ENCODE assay signal across 29 cellular contexts in genomic region chr18:21916594-21916993, GRCh38.
"Had no signal": no experiment of that assay in that cellular context is flagged by ENCODE, and none has a peak within 500 bp of the region (broad histone marks: within the 10 kb centered on the region; RNA-seq: fewer than 3 reads in every experiment).

No MANE protein-coding gene starts in this region.

- DNase-seq: stimulated activated CD4-positive, alpha-beta T cell treated with anti-CD3 and anti-CD28 coated beads, Interleukin-2, amount 100 ng/mL, for 48 hours; stimulated activated CD4-positive, alpha-beta T cell treated with anti-CD3 and anti-CD28 coated beads, Interleukin-4, amount 100 ng/mL, for 1 hour; stimulated activated CD4-positive, alpha-beta T cell treated with anti-CD3 and anti-CD28 coated beads, Interleukin-4, amount 100 ng/mL, for 24 hours; stimulated activated CD4-positive, alpha-beta T cell treated with anti-CD3 and anti-CD28 coated beads, Interleukin-4, amount 100 ng/mL, for 4 hours; stimulated activated CD8-positive, alpha-beta memory T cell treated with anti-CD3 and anti-CD28 coated beads, Interleukin-4, amount 100 ng/mL, for 48 hours; stimulated activated naive B cell treated with anti-CD40 and anti-IgM and Interleukin-4, amounts not matched to agents 10 μg/mL and 1 μg/mL and 100 μg/mL, for 72 hours; stimulated activated naive CD4-positive, alpha-beta T cell; stimulated activated naive CD4-positive, alpha-beta T cell treated with Interleukin-2 at 50 U/mL for 16 hours; stimulated activated naive CD8-positive, alpha-beta T cell treated with anti-CD3 and anti-CD28 coated beads, Interleukin-15, amount 100 ng/mL, for 72 hours; stimulated activated naive CD8-positive, alpha-beta T cell treated with anti-CD3 and anti-CD28 coated beads, Interleukin-15, Interleukin-2, amounts not matched to agents 100 U/mL and 50 U/mL, for 24 hours; stomach; substantia nigra; testis; thyroid gland; tibial artery; transverse colon; trophoblast cell; upper lobe of left lung; upper lobe of right lung; uterus had no signal

- H3K27ac ChIP-seq: stomach, suprapubic skin, testis, thoracic aorta, thyroid gland, tibial artery, tibial nerve, transverse colon, upper lobe of left lung, upper lobe of right lung, uterus, vagina had no signal

- ATAC-seq: stimulated activated effector memory CD8-positive, alpha-beta T cell treated with anti-CD3 and anti-CD28 coated beads, Interleukin-12 subunit alpha, Interleukin-12 subunit beta, amount 100 ng/mL, for 72 hours; stimulated activated memory B cell treated with anti-CD40 and anti-IgM and Interleukin-4, amounts not matched to agents 10 μg/mL and 1 μg/mL and 100 μg/mL, for 72 hours; stimulated activated naive B cell treated with anti-CD40 and anti-IgM and Interleukin-4, amounts not matched to agents 10 μg/mL and 1 μg/mL and 100 μg/mL, for 72 hours; stimulated activated naive CD8-positive, alpha-beta T cell treated with anti-CD3 and anti-CD28 coated beads, Interleukin-15, amount 100 ng/mL, for 72 hours; stimulated activated naive CD8-positive, alpha-beta T cell treated with anti-CD3 and anti-CD28 coated beads, Interleukin-15, Interleukin-2, amounts not matched to agents 100 U/mL and 50 U/mL, for 24 hours; upper lobe of right lung had no signal

- H3K4me3 Mint-ChIP-seq: stimulated activated effector memory CD8-positive, alpha-beta T cell treated with anti-CD3 and anti-CD28 coated beads, Interleukin-12 subunit alpha, Interleukin-12 subunit beta, amount 100 ng/mL, for 72 hours; stimulated activated memory B cell treated with anti-CD40 and anti-IgM and Interleukin-4, amounts not matched to agents 10 μg/mL and 1 μg/mL and 100 μg/mL, for 72 hours; stimulated activated naive B cell treated with anti-CD40 and anti-IgM and Interleukin-4, amounts not matched to agents 10 μg/mL and 1 μg/mL and 100 μg/mL, for 72 hours; stimulated activated naive CD8-positive, alpha-beta T cell treated with anti-CD3 and anti-CD28 coated beads, Interleukin-15, amount 100 ng/mL, for 72 hours; stimulated activated naive CD8-positive, alpha-beta T cell treated with anti-CD3 and anti-CD28 coated beads, Interleukin-15, Interleukin-2, amounts not matched to agents 100 ng/mL and 50 ng/mL, for 24 hours; type B pancreatic cell had no signal

- H3K27me3 ChIP-seq: stomach, suprapubic skin, testis, thyroid gland, tibial artery, tibial nerve, transverse colon, upper lobe of left lung, upper lobe of right lung, uterus, vagina had no signal

- H3K4me1 Mint-ChIP-seq: stimulated activated effector memory CD8-positive, alpha-beta T cell treated with anti-CD3 and anti-CD28 coated beads, Interleukin-12 subunit alpha, Interleukin-12 subunit beta, amount 100 ng/mL, for 72 hours; stimulated activated memory B cell treated with anti-CD40 and anti-IgM and Interleukin-4, amounts not matched to agents 10 μg/mL and 1 μg/mL and 100 μg/mL, for 72 hours had no signal

- H3K9me3 ChIP-seq: testis, thyroid gland, upper lobe of right lung, uterus had no signal

- H3K27me3 Mint-ChIP-seq: stimulated activated naive CD8-positive, alpha-beta T cell treated with anti-CD3 and anti-CD28 coated beads, Interleukin-15, amount 100 ng/mL, for 72 hours had no signal

- FAIRE-seq: urothelium cell line had no signal

- H3K27ac Mint-ChIP-seq: stimulated activated effector memory CD8-positive, alpha-beta T cell treated with anti-CD3 and anti-CD28 coated beads, Interleukin-12 subunit alpha, Interleukin-12 subunit beta, amount 100 ng/mL, for 72 hours; stimulated activated memory B cell treated with anti-CD40 and anti-IgM and Interleukin-4, amounts not matched to agents 10 μg/mL and 1 μg/mL and 100 μg/mL, for 72 hours; stimulated activated naive B cell treated with anti-CD40 and anti-IgM and Interleukin-4, amounts not matched to agents 10 μg/mL and 1 μg/mL and 100 μg/mL, for 72 hours; stimulated activated naive CD8-positive, alpha-beta T cell treated with anti-CD3 and anti-CD28 coated beads, Interleukin-15, amount 100 ng/mL, for 72 hours; stimulated activated naive CD8-positive, alpha-beta T cell treated with anti-CD3 and anti-CD28 coated beads, Interleukin-15, Interleukin-2, amounts not matched to agents 100 ng/mL and 50 ng/mL, for 24 hours; type B pancreatic cell had no signal

- H3K4me3 ChIP-seq: stomach, suprapubic skin, testis, thoracic aorta, thyroid gland, tibial artery, tibial nerve, transverse colon, upper lobe of left lung, upper lobe of right lung, uterus, vagina had no signal

- H3K36me3 ChIP-seq: stomach, suprapubic skin, thoracic aorta, thyroid gland, tibial artery, tibial nerve, transverse colon, upper lobe of left lung, upper lobe of right lung, uterus, vagina had no signal

- H3K4me1 ChIP-seq: suprapubic skin, testis, thyroid gland, tibial artery, tibial nerve, upper lobe of left lung, upper lobe of right lung, uterus, vagina had no signal

- H3K36me3 Mint-ChIP-seq: stimulated activated effector memory CD8-positive, alpha-beta T cell treated with anti-CD3 and anti-CD28 coated beads, Interleukin-12 subunit alpha, Interleukin-12 subunit beta, amount 100 ng/mL, for 72 hours; stimulated activated memory B cell treated with anti-CD40 and anti-IgM and Interleukin-4, amounts not matched to agents 10 μg/mL and 1 μg/mL and 100 μg/mL, for 72 hours; stimulated activated naive B cell treated with anti-CD40 and anti-IgM and Interleukin-4, amounts not matched to agents 10 μg/mL and 1 μg/mL and 100 μg/mL, for 72 hours; type B pancreatic cell had no signal
